9 cellular contexts compared by ENCODE assay signal in the genomic region with DNA sequence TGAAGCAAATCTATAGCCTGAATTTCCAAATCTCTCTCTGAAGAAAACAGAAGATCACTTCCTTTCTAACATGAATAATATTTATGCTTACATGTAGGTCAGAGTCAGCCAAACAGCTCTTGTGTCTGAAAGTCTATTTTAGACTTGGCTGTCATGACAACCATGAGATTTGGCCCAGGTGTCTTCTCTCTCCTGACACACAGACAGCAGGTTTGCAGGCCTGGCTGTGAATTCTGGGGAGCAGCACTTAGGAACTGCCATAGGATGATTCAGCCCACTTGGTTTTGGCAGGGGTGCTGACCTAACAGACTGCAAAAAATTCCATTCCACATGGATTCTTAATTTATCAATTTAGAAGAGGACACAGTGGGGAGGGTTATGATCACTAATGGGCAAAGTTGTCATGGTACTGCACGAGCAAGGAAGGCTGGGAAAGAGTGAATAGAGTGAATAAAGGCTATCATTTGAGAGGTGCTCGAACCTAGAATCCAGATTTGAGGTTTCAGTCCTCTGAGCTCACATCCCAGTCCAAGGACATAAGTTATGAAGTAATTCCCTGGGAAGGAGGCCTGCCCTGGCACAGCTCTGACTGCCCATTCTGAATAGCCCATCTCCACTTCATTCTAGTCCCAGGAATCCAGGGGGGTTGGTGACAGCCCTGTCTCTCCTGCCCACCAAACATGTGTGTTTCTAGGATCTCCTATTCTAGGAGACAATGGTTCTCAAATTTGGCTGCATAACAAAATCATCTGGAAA.
DNase-seq lines count a peak whose midpoint lies in the region; TF ChIP-seq lines count a peak whose summit lies in the region.
"Had no signal": no experiment of that assay in that cellular context is flagged by ENCODE, and none has a peak within 500 bp of the region (broad histone marks: within the 10 kb centered on the region; RNA-seq: fewer than 3 reads in every experiment).

No MANE protein-coding gene starts in this region.

- intact Hi-C loops in sigmoid colon (cut with DNase I) = no loop called here

- H3K4me3 ChIP-seq in choroid plexus epithelial cell (ENCODE audit: low read depth, low read length) (no peak overlapping the region), sigmoid colon (no peak overlapping the region)

- no peak for TF ChIP-seq EP300 in sigmoid colon (IDR thresholded peaks at IDR 0.05)

- H3K27ac ChIP-seq in sigmoid colon = peak overlapping the region; percentile 17 to 55 (median 30)

- TF ChIP-seq CTCF in choroid plexus epithelial cell (conservative IDR thresholded peaks at IDR 0.05; ENCODE audit: low read depth, low read length) = no peak
- TF ChIP-seq CTCF in sigmoid colon (IDR thresholded peaks at IDR 0.05) = no peak

- no peak for TF ChIP-seq POLR2A in sigmoid colon (IDR thresholded peaks at IDR 0.05)

- 45 to 58% methylated on average over 2 of the region's 2 CpGs for WGBS in sigmoid colon, 2 donors

- peaks cover 0 to 18% (median 14%) of the 10 kb centered on the region in 4 donors for H3K4me1 ChIP-seq in sigmoid colon

- no peaks in the 10 kb centered on the region for H3K27me3 ChIP-seq in sigmoid colon

- H3K36me3 ChIP-seq in sigmoid colon = no peaks in the 10 kb centered on the region

- DNase-seq in NCI-H2196 (lab: John Stamatoyannopoulos, UW; ENCODE audit: unreplicated experiment) (peak; percentile 14), NCI-H2196 treated with DMSO at 0.1 percent for 48 hours (lab: John Stamatoyannopoulos, UW; ENCODE audit: unreplicated experiment) (no peak), NCI-H1694 treated with DMSO at 0.1 percent for 48 hours (lab: John Stamatoyannopoulos, UW) (peak; percentile 74), choroid plexus epithelial cell (ENCODE audit: low read depth) (peak; percentile 85), sigmoid colon (peak; percentile 77), medulla oblongata (ENCODE audit: extremely low spot score) (no peak), DMS79 treated with DMSO at 0.1 percent for 48 hours (lab: John Stamatoyannopoulos, UW) (no peak), activated gamma-delta T cell treated with Interleukin-2 at 50 U/mL for 16 hours (no peak)
- DNase-seq: ACHN had no signal

- no peaks in the 10 kb centered on the region for H3K9me3 ChIP-seq in sigmoid colon

Comparison
In these comparisons a context has a peak if more than half of its experiments do, and no peak if none do; other contexts are left out.
1. DNase-seq: peak in NCI-H2196 (single experiment), NCI-H1694 treated with DMSO at 0.1 percent for 48 hours (single experiment), choroid plexus epithelial cell (single experiment) and sigmoid colon (single experiment); none in NCI-H2196 treated with DMSO at 0.1 percent for 48 hours (single experiment), medulla oblongata (single experiment), DMS79 treated with DMSO at 0.1 percent for 48 hours (single experiment) and activated gamma-delta T cell treated with Interleukin-2 at 50 U/mL for 16 hours (single experiment).